14 cellular contexts compared by ENCODE assay signal in genomic region chr17:79115487-79115886, GRCh38. TPM values are rescaled to one million over a fixed set of nuclear protein-coding genes. Genes with fewer than 3 reads are reported as not detected.
DNase-seq lines count a peak whose midpoint lies in the region; ATAC-seq and TF ChIP-seq lines count a peak whose summit lies in the region.
"Had no signal": no experiment of that assay in that cellular context is flagged by ENCODE, and none has a peak within 500 bp of the region (broad histone marks: within the 10 kb centered on the region; RNA-seq: fewer than 3 reads in every experiment).

No MANE protein-coding gene starts in this region.

- peaks cover 44% of the 10 kb centered on the region for H3K27me3 Mint-ChIP-seq in Calu3 (ENCODE audit: unreplicated experiment)

- H3K9me3 ChIP-seq in PC-3 (ENCODE audit: low read length) (no peaks in the 10 kb centered on the region), left lung (no peaks in the 10 kb centered on the region), parathyroid adenoma (ENCODE audit: control insufficient read depth, low read length) (no peaks in the 10 kb centered on the region)
- H3K9me3 ChIP-seq: A549, Caco-2 had no signal

- no peaks in the 10 kb centered on the region for H3K9me3 Mint-ChIP-seq in Calu3 (ENCODE audit: low read depth, unreplicated experiment)
- H3K9me3 Mint-ChIP-seq: CD8-positive, alpha-beta memory T cell had no signal

- H3K27ac ChIP-seq in PC-3 (ENCODE audit: low read length) (no peak overlapping the region), left lung (no peak overlapping the region), parathyroid adenoma (peak overlapping the region; percentile 98)
- H3K27ac ChIP-seq: A549 had no signal

- ATAC-seq in PC-3 (peak; percentile 7; the same call in 1 of the 2 replicates), left lung (peak; percentile 11), GM18517 (IDR thresholded peaks at IDR 0.05; ENCODE audit: unreplicated experiment) (no peak)
- ATAC-seq: A549 had no signal

- H3K4me1 ChIP-seq in PC-3 (ENCODE audit: insufficient read depth, low read length) = peaks cover 13% of the 10 kb centered on the region
- peaks cover 3 to 18% of the 10 kb centered on the region in 2 donors for H3K4me1 ChIP-seq in left lung
- H3K4me1 ChIP-seq in parathyroid adenoma = peaks cover 75% of the 10 kb centered on the region
- H3K4me1 ChIP-seq: A549, Caco-2 had no signal

- no peaks in the 10 kb centered on the region for H3F3A ChIP-seq in PC-3 (ENCODE audit: low read length, unreplicated experiment)

- H3K4me2 ChIP-seq in PC-3 (ENCODE audit: low read length) (0 out of 2 replicates have a peak overlapping the region, but pooled peaks have one; percentile 67), parathyroid adenoma (ENCODE audit: low read length) (peak overlapping the region; percentile 72)
- H3K4me2 ChIP-seq: A549 had no signal

- H3K27me3 ChIP-seq in H7 (ENCODE audit: control insufficient read depth, insufficient read depth, low read length) (no peaks in the 10 kb centered on the region), PC-3 (ENCODE audit: low read length) (peaks cover 76% of the 10 kb centered on the region), left lung (peaks cover 0 to 57% of the 10 kb centered on the region in 2 donors), parathyroid adenoma (ENCODE audit: control insufficient read depth, insufficient read depth, low read length) (no peaks in the 10 kb centered on the region)

- H3K4me3 ChIP-seq in H7 (ENCODE audit: insufficient read depth, low read depth, low read length) = no peak overlapping the region
- no peak overlapping the region for H3K4me3 ChIP-seq in PC-3 (ENCODE audit: low read length)
- H3K4me3 ChIP-seq in left lung = no peak overlapping the region
- peak overlapping the region; percentile 51 for H3K4me3 ChIP-seq in parathyroid adenoma (ENCODE audit: low read depth, low read length)
- H3K4me3 ChIP-seq: A549 had no signal

- no TSS peak for BruUV-seq in PC-3 (replicated peaks; lab: Mats Ljungman, UMichigan)
- no TSS peak for BruUV-seq in Calu3 (replicated peaks; lab: Mats Ljungman, UMichigan)

- H4K20me1 ChIP-seq in PC-3 (ENCODE audit: low read length) = no peaks in the 10 kb centered on the region

- H3K9ac ChIP-seq in PC-3 (ENCODE audit: low read length) (no peak overlapping the region), parathyroid adenoma (peak overlapping the region; percentile 79)

- H3K36me3 Mint-ChIP-seq in Calu3 (ENCODE audit: insufficient read depth, unreplicated experiment) = no peaks in the 10 kb centered on the region
- H3K36me3 Mint-ChIP-seq: CD8-positive, alpha-beta memory T cell had no signal

- POLR2A ChIA-PET in PC-3 (lab: Charles Lee; ENCODE audit: unreplicated experiment) = no interaction called here

- H3K36me3 ChIP-seq in H7 (replicated peaks; ENCODE audit: control insufficient read depth, insufficient read depth, low read length) (no peaks in the 10 kb centered on the region), PC-3 (ENCODE audit: low read depth, low read length) (no peaks in the 10 kb centered on the region), left lung (no peaks in the 10 kb centered on the region), parathyroid adenoma (ENCODE audit: control insufficient read depth, insufficient read depth, low read length) (no peaks in the 10 kb centered on the region)

- H3K79me2 ChIP-seq in PC-3 (ENCODE audit: low read length) = no peaks in the 10 kb centered on the region
- peaks cover 10% of the 10 kb centered on the region for H3K79me2 ChIP-seq in parathyroid adenoma

- CTCF ChIA-PET in PC-3 (lab: Charles Lee) (no interaction called here), Calu3 (lab: Charles Lee) (no interaction called here)

- no peaks in the 10 kb centered on the region for H3K9me2 ChIP-seq in PC-3 (replicated peaks; ENCODE audit: low read length)

- DNase-seq in H7 (peak; percentile 73), PC-3 (no peak), left lung (no peak), ureter (ENCODE audit: low spot score) (no peak), Calu3 (no peak)
- no peak for DNase-seq in activated effector memory CD4-positive, alpha-beta T cell treated with Interleukin-2 at 50 U/mL for 16 hours
- DNase-seq: Caco-2; CD8-positive, alpha-beta memory T cell; DMS53; GF-D8; IMR-90 had no signal

- no peak overlapping the region for H2AFZ ChIP-seq in PC-3 (ENCODE audit: low read length)
- H2AFZ ChIP-seq in parathyroid adenoma = peak overlapping the region; percentile 82

- TF ChIP-seq CTCF in PC-3 (conservative IDR thresholded peaks at IDR 0.05; ENCODE audit: low read depth, low read length) (no peak), left lung (IDR thresholded peaks at IDR 0.05) (no peak), parathyroid adenoma (IDR thresholded peaks at IDR 0.05) (no peak), Calu3 (IDR thresholded peaks at IDR 0.05; ENCODE audit: unreplicated experiment) (no peak)

- H3K4me1 Mint-ChIP-seq in Calu3 (ENCODE audit: low read depth, unreplicated experiment) = peaks cover 16% of the 10 kb centered on the region
- H3K4me1 Mint-ChIP-seq: CD8-positive, alpha-beta memory T cell had no signal

- no peak overlapping the region for H3K27ac Mint-ChIP-seq in Calu3 (ENCODE audit: unreplicated experiment)
- H3K27ac Mint-ChIP-seq: CD8-positive, alpha-beta memory T cell had no signal

- no peak overlapping the region for H3K4me3 Mint-ChIP-seq in Calu3 (ENCODE audit: low read depth, unreplicated experiment)
- H3K4me3 Mint-ChIP-seq: CD8-positive, alpha-beta memory T cell had no signal

- intact Hi-C loops in PC-3 (cut with micrococcal nuclease) = no loop called here
- intact Hi-C loops in left lung (cut with DNase I) = no loop called here
- intact Hi-C loops in Calu3 (cut with micrococcal nuclease; ENCODE audit: unreplicated experiment) = no loop called here

RNA-seq across cellular contexts. Expression of gene ENGASE, which starts 40.9 kb away (rescaled TPM):
- 13.3 and 21.3 TPM in 2 replicates for total RNA-seq in H7 (2014; rRNA removed; shearing (Covaris generic))
- total RNA-seq in PC-3 (2014; rRNA removed) = 34.5 and 58.1 TPM in 2 replicates
- 10 to 100 TPM; 46.9 to 50.2 TPM for total RNA-seq in left lung
- total RNA-seq in ureter = 119 TPM
- 57.1 and 58.0 TPM in 2 replicates for total RNA-seq in Calu3 (2022)
